In genomic region chr2:236578980-236579745, GRCh38 we compare ENCODE assay signal across 17 cellular contexts. TPM values are rescaled to one million over a fixed set of nuclear protein-coding genes. Genes with fewer than 3 reads are reported as not detected.
A peak's percentile ranks its signal among the peaks of the same experiment; 100 is the strongest.
DNase-seq lines count a peak whose midpoint lies in the region; ATAC-seq and TF ChIP-seq lines count a peak whose summit lies in the region.
"Had no signal": no experiment of that assay in that cellular context is flagged by ENCODE, and none has a peak within 500 bp of the region (broad histone marks: within the 10 kb centered on the region; RNA-seq: fewer than 3 reads in every experiment).

No MANE protein-coding gene starts in this region.

- H3K27ac ChIP-seq in H9 (ENCODE audit: insufficient read length, low read depth, low read length) (no peak overlapping the region), ascending aorta (peak overlapping the region; percentile 67 to 82), layer of hippocampus (ENCODE audit: low read depth, low read length) (peak overlapping the region; percentile 44)
- H3K27ac ChIP-seq: parathyroid adenoma, VCaP had no signal

- H2BK5ac ChIP-seq in H9 (ENCODE audit: insufficient read length, low read length): no peak overlapping the region

- H3K23ac ChIP-seq in H9 (ENCODE audit: insufficient read length, low read depth, low read length): no peak overlapping the region

- no peak overlapping the region for H2AFZ ChIP-seq in H9 (ENCODE audit: low read length)
- H2AFZ ChIP-seq: parathyroid adenoma had no signal

- ATAC-seq in stimulated activated effector memory CD8-positive, alpha-beta T cell treated with anti-CD3 and anti-CD28 coated beads, Interleukin-12 subunit alpha, Interleukin-12 subunit beta, amount 100 ng/mL, for 72 hours: no peak
- no peak for ATAC-seq in GM21717 (IDR thresholded peaks at IDR 0.05; ENCODE audit: unreplicated experiment)
- ATAC-seq in GM18858 (IDR thresholded peaks at IDR 0.05; ENCODE audit: unreplicated experiment): no peak

- no peak overlapping the region for H3K4ac ChIP-seq in H9 (ENCODE audit: low read depth, low read length)

- no peaks in the 10 kb centered on the region for H3K27me3 ChIP-seq in H9 (ENCODE audit: insufficient read depth, low read length)
- H3K27me3 ChIP-seq in ascending aorta: no peaks in the 10 kb centered on the region
- no peaks in the 10 kb centered on the region for H3K27me3 ChIP-seq in layer of hippocampus (ENCODE audit: control insufficient read depth, insufficient read depth, low read length)

- H3K79me2 ChIP-seq in H9 (ENCODE audit: insufficient read depth, low read length): no peaks in the 10 kb centered on the region
- H3K79me2 ChIP-seq: parathyroid adenoma had no signal

- no peak overlapping the region for H4K5ac ChIP-seq in H9 (ENCODE audit: insufficient read length, low read depth, low read length)

- H3K9me3 Mint-ChIP-seq in H9: no peaks in the 10 kb centered on the region
- H3K9me3 Mint-ChIP-seq in stimulated activated effector memory CD8-positive, alpha-beta T cell treated with anti-CD3 and anti-CD28 coated beads, Interleukin-12 subunit alpha, Interleukin-12 subunit beta, amount 100 ng/mL, for 72 hours: no peaks in the 10 kb centered on the region
- H3K9me3 Mint-ChIP-seq: activated T-helper 2 cell treated with anti-CD3 and anti-CD28 coated beads, Interferon-gamma antibody, Interleukin-2, Interleukin-4, amounts not matched to agents 10 μg/mL and 5 μg/mL and 100 μg/mL, durations not matched to agents 14 hours and 24 hours and 36 hours; stimulated activated naive CD8-positive, alpha-beta T cell treated with anti-CD3 and anti-CD28 coated beads, Interleukin-15, Interleukin-2, amounts not matched to agents 100 ng/mL and 50 ng/mL, for 24 hours had no signal

- no CpG with 5 or more reads among the region's 9 CpGs for WGBS in H9 (ENCODE audit: extremely low coverage, insufficient read length, low lambda C conversion rate)

- H3K4me1 ChIP-seq in H9 (ENCODE audit: insufficient read depth, low read length): 0 out of 2 replicates have a peak, but pooled peaks cover 2% of the 10 kb centered on the region
- peaks cover 9 to 35% of the 10 kb centered on the region in 2 donors for H3K4me1 ChIP-seq in ascending aorta
- H3K4me1 ChIP-seq: parathyroid adenoma had no signal

- peaks cover 3% of the 10 kb centered on the region; the same call in 1 of the 2 replicates for H3K27me3 Mint-ChIP-seq in H9 (ENCODE audit: low read depth)
- H3K27me3 Mint-ChIP-seq: stimulated activated naive CD8-positive, alpha-beta T cell treated with anti-CD3 and anti-CD28 coated beads, Interleukin-15, Interleukin-2, amounts not matched to agents 100 ng/mL and 50 ng/mL, for 24 hours had no signal

- H3K36me3 Mint-ChIP-seq in H9 (ENCODE audit: insufficient read depth in 1 of 3, low read depth in 3 of 3): peaks cover 2 to 12% (median 10%) of the 10 kb centered on the region in 3 experiments; a peak in 5 of 7 replicates
- H3K36me3 Mint-ChIP-seq in stimulated activated effector memory CD8-positive, alpha-beta T cell treated with anti-CD3 and anti-CD28 coated beads, Interleukin-12 subunit alpha, Interleukin-12 subunit beta, amount 100 ng/mL, for 72 hours: peaks cover 19% of the 10 kb centered on the region

- no peak overlapping the region for H3K4me2 ChIP-seq in H9 (ENCODE audit: insufficient read depth, insufficient read length, low read length)

- no peak overlapping the region for H2BK15ac ChIP-seq in H9 (ENCODE audit: low read depth, low read length)

- no peak overlapping the region for H3K9ac ChIP-seq in H9 (ENCODE audit: extremely low read depth, insufficient read length, low read length)
- H3K9ac ChIP-seq: parathyroid adenoma had no signal

- no peak for TF ChIP-seq CTCF in H9 (conservative IDR thresholded peaks at IDR 0.05)
- no peak for TF ChIP-seq CTCF in ascending aorta (IDR thresholded peaks at IDR 0.05)

- no peak overlapping the region for H3K4me3 Mint-ChIP-seq in H9
- H3K4me3 Mint-ChIP-seq in stimulated activated effector memory CD8-positive, alpha-beta T cell treated with anti-CD3 and anti-CD28 coated beads, Interleukin-12 subunit alpha, Interleukin-12 subunit beta, amount 100 ng/mL, for 72 hours: no peak overlapping the region
- H3K4me3 Mint-ChIP-seq: stimulated activated naive CD8-positive, alpha-beta T cell treated with anti-CD3 and anti-CD28 coated beads, Interleukin-15, Interleukin-2, amounts not matched to agents 100 ng/mL and 50 ng/mL, for 24 hours had no signal

- H3K23me2 ChIP-seq in H9 (ENCODE audit: insufficient read length, low read depth, low read length, poor library complexity, severe bottlenecking): no peaks in the 10 kb centered on the region

- H3K14ac ChIP-seq in H9 (ENCODE audit: insufficient read depth, low read length): no peak overlapping the region

- H3K18ac ChIP-seq in H9 (ENCODE audit: insufficient read length, low read depth, low read length): no peak overlapping the region

- H4K8ac ChIP-seq in H9 (replicated peaks; ENCODE audit: insufficient read length, low read depth, low read length): no peak overlapping the region

- no peak overlapping the region for H2AK5ac ChIP-seq in H9 (ENCODE audit: insufficient read length, low read length)

- H3K9me3 ChIP-seq in H9 (ENCODE audit: control insufficient read depth, low read depth, low read length) (no peaks in the 10 kb centered on the region), ascending aorta (no peaks in the 10 kb centered on the region)

- DNase-seq in H9 (no peak), ascending aorta (ENCODE audit: low spot score in 2 of 2) (peak in 1 of 2 donors; percentile 50), NAMALWA (ENCODE audit: low spot score) (no peak)
- no peak for DNase-seq in stimulated activated effector memory CD8-positive, alpha-beta T cell treated with anti-CD3 and anti-CD28 coated beads, Interleukin-12 subunit alpha, Interleukin-12 subunit beta, amount 100 ng/mL, for 72 hours (ENCODE audit: low spot score in 2 of 2)
- DNase-seq: activated CD8-positive, alpha-beta memory T cell treated with anti-CD3 and anti-CD28 coated beads for 24 hours; AML-193; cortex of kidney; NCI-H69; RPMI8226 had no signal

- no peak overlapping the region for H3T11ph ChIP-seq in H9 (ENCODE audit: low read length)

- intact Hi-C loops in ascending aorta (cut with DNase I): no loop called here

- no peak overlapping the region for H3K56ac ChIP-seq in H9 (ENCODE audit: insufficient read length, low read depth, low read length)

- H3K4me3 ChIP-seq in ascending aorta: no peak overlapping the region

- H3K4me1 Mint-ChIP-seq in H9: peaks cover 43 to 48% of the 10 kb centered on the region in 2 experiments
- H3K4me1 Mint-ChIP-seq in stimulated activated effector memory CD8-positive, alpha-beta T cell treated with anti-CD3 and anti-CD28 coated beads, Interleukin-12 subunit alpha, Interleukin-12 subunit beta, amount 100 ng/mL, for 72 hours: peaks cover 17% of the 10 kb centered on the region

- H3K36me3 ChIP-seq in ascending aorta: peaks cover 30 to 41% of the 10 kb centered on the region in 2 donors

- no peak overlapping the region for H2BK20ac ChIP-seq in H9 (ENCODE audit: low read depth, low read length, poor library complexity, severe bottlenecking)

- no peaks in the 10 kb centered on the region for H3K79me1 ChIP-seq in H9 (ENCODE audit: insufficient read depth, low read depth, low read length, poor library complexity, severe bottlenecking)

- peak overlapping the region in 2 of 3 experiments; percentile 25 to 45; a peak in 2 of 7 replicates for H3K27ac Mint-ChIP-seq in H9
- H3K27ac Mint-ChIP-seq in stimulated activated effector memory CD8-positive, alpha-beta T cell treated with anti-CD3 and anti-CD28 coated beads, Interleukin-12 subunit alpha, Interleukin-12 subunit beta, amount 100 ng/mL, for 72 hours: peak overlapping the region; percentile 61
- H3K27ac Mint-ChIP-seq: activated T-helper 2 cell treated with anti-CD3 and anti-CD28 coated beads, Interferon-gamma antibody, Interleukin-2, Interleukin-4, amounts not matched to agents 10 μg/mL and 5 μg/mL and 100 μg/mL, durations not matched to agents 14 hours and 24 hours and 36 hours; stimulated activated naive CD8-positive, alpha-beta T cell treated with anti-CD3 and anti-CD28 coated beads, Interleukin-15, Interleukin-2, amounts not matched to agents 100 ng/mL and 50 ng/mL, for 24 hours had no signal

- no peak overlapping the region for H2BK12ac ChIP-seq in H9 (ENCODE audit: insufficient read length, low read depth, low read length)

- no peak overlapping the region for H2BK120ac ChIP-seq in H9 (ENCODE audit: low read depth, low read length, poor library complexity, severe bottlenecking)

- no peak overlapping the region for H4K91ac ChIP-seq in H9 (ENCODE audit: insufficient read length, low read depth, low read length)

- no peaks in the 10 kb centered on the region for H4K20me1 ChIP-seq in H9 (ENCODE audit: control insufficient read depth, insufficient read depth, insufficient read length)

RNA-seq across cellular contexts. Expression of gene ACKR3, which starts 9.5 kb away (rescaled TPM):
- total RNA-seq in H9 (2021): 0.44 and 0.64 TPM in 2 replicates
- 75.6 TPM for total RNA-seq in ascending aorta
- total RNA-seq: epithelial cell of proximal tubule had no signal

Comparison
In these comparisons a context has a peak if more than half of its experiments do, and no peak if none do; other contexts are left out.
1. RNA of gene ACKR3, which starts 9.5 kb away (total RNA-seq): 75.6 TPM in ascending aorta (single experiment); 0.44 to 0.64 TPM in H9; every median in the first group is over 10 times any median in the second.